Comparison of ENCODE assay signal across 6 cellular contexts in genomic region chr4:184246426-184246825, GRCh38. TPM values are rescaled to one million over a fixed set of nuclear protein-coding genes. Genes with fewer than 3 reads are reported as not detected.
"Had no signal": no experiment of that assay in that cellular context is flagged by ENCODE, and none has a peak within 500 bp of the region (broad histone marks: within the 10 kb centered on the region; RNA-seq: fewer than 3 reads in every experiment).

No MANE protein-coding gene starts in this region.

- H2AFZ ChIP-seq: GM23338 had no signal

- H3K4me2 ChIP-seq: GM23338 had no signal

- DNase-seq: H9, HCEC 1CT, IMR-90 had no signal

- H3K4me3 ChIP-seq: GM23338, K562 had no signal

RNA-seq across cellular contexts. Expression of gene ENPP6, which starts 28.8 kb away (rescaled TPM):
- total RNA-seq: GM23338, H9, HT-29, IMR-90 had no signal
- polyA plus RNA-seq: IMR-90, K562 had no signal
